ENCODE assay signal across 1 cellular context in genomic region chr13:23678768-23679167, GRCh38.
TF ChIP-seq lines count a peak whose summit lies in the region.

No MANE protein-coding gene starts in this region.

TF ChIP-seq in HepG2, 621 proteins besides CTCF, POLR2A, EP300 and RAD21 (continued from another document):
- TF ChIP-seq TFAP4 (IDR thresholded peaks at IDR 0.05; ENCODE audit: borderline replicate concordance, low read depth) (peak; percentile 27; the same call in 1 of the 2 replicates), ZNF18 (CRISPR knock-in tag; IDR thresholded peaks at IDR 0.05; ENCODE audit: insufficient replicate concordance) (peak; percentile 44)
